21 cellular contexts compared by ENCODE assay signal in the genomic region with DNA sequence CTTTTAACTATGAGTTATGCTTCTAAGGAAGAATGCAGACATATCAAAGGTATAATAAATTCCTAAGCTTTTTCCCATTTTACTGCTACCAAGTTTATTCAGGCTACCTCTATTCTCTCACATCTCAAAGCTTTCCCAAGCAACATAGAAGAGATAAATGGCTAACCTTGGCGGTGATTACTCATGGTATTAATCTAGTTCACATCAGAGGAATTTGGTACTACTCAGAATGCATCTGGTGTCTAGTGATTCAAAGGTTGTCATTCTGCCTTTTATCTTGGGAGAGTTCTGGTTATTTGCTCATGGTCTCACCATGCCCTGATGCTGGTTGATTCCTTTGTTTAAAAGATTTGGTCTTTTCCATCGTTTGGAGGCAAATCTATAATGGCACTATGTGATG.
DNase-seq lines count a peak whose midpoint lies in the region; FAIRE-seq and TF ChIP-seq lines count a peak whose summit lies in the region.
"Had no signal": no experiment of that assay in that cellular context is flagged by ENCODE, and none has a peak within 500 bp of the region (broad histone marks: within the 10 kb centered on the region; RNA-seq: fewer than 3 reads in every experiment).

No MANE protein-coding gene starts in this region.

- no peaks in the 10 kb centered on the region for H3K79me2 ChIP-seq in astrocyte (ENCODE audit: insufficient read depth, low read length)
- no peaks in the 10 kb centered on the region for H3K79me2 ChIP-seq in keratinocyte (ENCODE audit: control insufficient read depth, insufficient read depth, low read length)
- no peaks in the 10 kb centered on the region for H3K79me2 ChIP-seq in trophoblast cell (ENCODE audit: control insufficient read depth, insufficient read depth, low read length, poor library complexity)

- H3K4me1 ChIP-seq in astrocyte (ENCODE audit: insufficient read depth, low read length) (peaks cover 23% of the 10 kb centered on the region), keratinocyte (ENCODE audit: control insufficient read depth, extremely low read depth, insufficient read depth, low read length) (peaks cover 7% of the 10 kb centered on the region), trophoblast cell (ENCODE audit: control insufficient read depth in 1 of 2, insufficient read depth in 2 of 2, low read length in 2 of 2) (no peaks in the 10 kb centered on the region)
- H3K4me1 ChIP-seq in CD4-positive, alpha-beta memory T cell (ENCODE audit: insufficient read depth, low read length) = no peaks in the 10 kb centered on the region

- no CpG with 5 or more reads among the region's 2 CpGs for WGBS in trophoblast cell (ENCODE audit: extremely low coverage, insufficient coverage, insufficient read length)

- H3K9me3 ChIP-seq in astrocyte (ENCODE audit: insufficient read depth, low read depth, low read length) (no peaks in the 10 kb centered on the region), keratinocyte (ENCODE audit: control insufficient read depth, low read depth, low read length) (no peaks in the 10 kb centered on the region), trophoblast cell (ENCODE audit: insufficient read depth, low read depth, low read length) (no peaks in the 10 kb centered on the region)
- no peaks in the 10 kb centered on the region for H3K9me3 ChIP-seq in CD4-positive, alpha-beta memory T cell (ENCODE audit: control insufficient read depth in 1 of 2, low read length in 2 of 2)

- no peak overlapping the region for H4K12ac ChIP-seq in trophoblast cell (ENCODE audit: low read depth, low read length)

- TF ChIP-seq CTCF in astrocyte (IDR thresholded peaks at IDR 0.05; ENCODE audit: insufficient read depth, low read depth, low read length) (no peak), keratinocyte (optimal IDR thresholded peaks at IDR 0.05 in 1 of 3, IDR thresholded peaks at IDR 0.05 in 1 of 3, conservative IDR thresholded peaks at IDR 0.05 in 1 of 3; ENCODE audit: extremely low read depth in 1 of 3, insufficient read depth in 2 of 3, low read length in 3 of 3) (no peak)

- H3K27ac ChIP-seq in astrocyte (ENCODE audit: low read depth, low read length) = peak overlapping the region; percentile 81
- no peak overlapping the region for H3K27ac ChIP-seq in keratinocyte (ENCODE audit: control insufficient read depth, insufficient read depth, low read length)
- no peak overlapping the region for H3K27ac ChIP-seq in trophoblast cell (ENCODE audit: low read depth, low read length)
- H3K27ac ChIP-seq in CD4-positive, alpha-beta memory T cell (ENCODE audit: low read depth, low read length) = no peak overlapping the region
- H3K27ac ChIP-seq: C4-2B, HL-60 had no signal

- no peak overlapping the region for H3K14ac ChIP-seq in trophoblast cell (ENCODE audit: low read length)

- POLR2A ChIA-PET in CD4-positive, alpha-beta memory T cell (lab: Charles Lee; ENCODE audit: partially characterized antibody) = no interaction called here

- DNase-seq in HS-27A (ENCODE audit: low read depth) (peak; percentile 58), astrocyte (ENCODE audit: low read depth) (peak; percentile 30), keratinocyte (ENCODE audit: low read depth, low spot score) (no peak), trophoblast cell (peak; percentile 3 to 39), ACHN (no peak)
- no peak for DNase-seq in CD4-positive, alpha-beta memory T cell
- no peak for DNase-seq in central memory CD4-positive, alpha-beta T cell
- DNase-seq: AML-193; CD4-positive, alpha-beta T cell; DMS153; DMS79; GDM1; HCEC 1CT had no signal

- no peaks in the 10 kb centered on the region for H3K36me3 Mint-ChIP-seq in astrocyte (ENCODE audit: low read depth, unreplicated experiment)
- no peaks in the 10 kb centered on the region for H3K36me3 Mint-ChIP-seq in CD4-positive, alpha-beta memory T cell

- no peak overlapping the region for H3K27ac Mint-ChIP-seq in astrocyte (ENCODE audit: unreplicated experiment)
- H3K27ac Mint-ChIP-seq in CD4-positive, alpha-beta memory T cell = no peak overlapping the region
- H3K27ac Mint-ChIP-seq: CD4-positive, alpha-beta T cell; GM23338 had no signal

- H3K23ac ChIP-seq in trophoblast cell (ENCODE audit: low read length) = no peak overlapping the region

- dilution Hi-C loops in keratinocyte (cut with MboI; ENCODE audit: extremely low pct_ligation_motif_present, low sequenced_read_pairs) = no loop called here

- H2BK5ac ChIP-seq in trophoblast cell (ENCODE audit: low read depth, low read length, poor library complexity) = no peak overlapping the region

- H3K27me3 Mint-ChIP-seq in astrocyte (ENCODE audit: low read depth, unreplicated experiment) = no peaks in the 10 kb centered on the region
- no peaks in the 10 kb centered on the region for H3K27me3 Mint-ChIP-seq in CD4-positive, alpha-beta memory T cell
- H3K27me3 Mint-ChIP-seq: CD4-positive, alpha-beta T cell had no signal

- no peak overlapping the region for H3K18ac ChIP-seq in trophoblast cell (ENCODE audit: low read length)

- H3K27me3 ChIP-seq in astrocyte (ENCODE audit: insufficient read depth, low read length) (no peaks in the 10 kb centered on the region), keratinocyte (ENCODE audit: control insufficient read depth, extremely low read depth, insufficient read depth, low read length) (no peaks in the 10 kb centered on the region), trophoblast cell (ENCODE audit: insufficient read depth, low read length) (no peaks in the 10 kb centered on the region)
- no peaks in the 10 kb centered on the region for H3K27me3 ChIP-seq in CD4-positive, alpha-beta memory T cell (ENCODE audit: insufficient read depth, low read length)

- H3K9ac ChIP-seq in astrocyte (ENCODE audit: low read length) = peak overlapping the region; percentile 59
- H3K9ac ChIP-seq in keratinocyte (ENCODE audit: control insufficient read depth, extremely low read depth, insufficient read depth, low read length) = no peak overlapping the region
- H3K9ac ChIP-seq in trophoblast cell (ENCODE audit: low read length) = no peak overlapping the region

- FAIRE-seq in astrocyte (lab: Jason Lieb, UNC) (no peak), keratinocyte (lab: Jason Lieb, UNC) (peak; percentile 56)
- FAIRE-seq: GM12892, GM18507, H54, HepG2, HTR-8/SVneo had no signal

- intact Hi-C loops in CD4-positive, alpha-beta memory T cell (cut with micrococcal nuclease) = no loop called here

- H3K4ac ChIP-seq in trophoblast cell (ENCODE audit: low read depth, low read length) = no peak overlapping the region

- H3K36me3 ChIP-seq in astrocyte (ENCODE audit: insufficient read depth, low read length) = no peaks in the 10 kb centered on the region
- H3K36me3 ChIP-seq in keratinocyte (ENCODE audit: control insufficient read depth in 2 of 2, extremely low read depth in 1 of 2, insufficient read depth in 2 of 2, low read length in 2 of 2) = no peaks in the 10 kb centered on the region
- no peaks in the 10 kb centered on the region for H3K36me3 ChIP-seq in trophoblast cell (ENCODE audit: control insufficient read depth in 1 of 2, insufficient read depth in 2 of 2, low read length in 2 of 2)
- H3K36me3 ChIP-seq in CD4-positive, alpha-beta memory T cell (ENCODE audit: insufficient read depth, low read length) = no peaks in the 10 kb centered on the region

- in situ Hi-C loops in ACHN (cut with HindIII; ENCODE audit: low pct_ligation_motif_present, low pct_unique_long_range_greater_than_20kb, low sequenced_read_pairs) = no loop called here

- no peak overlapping the region for H4K8ac ChIP-seq in trophoblast cell (ENCODE audit: low read depth, low read length)

- CTCF ChIA-PET in CD4-positive, alpha-beta memory T cell (lab: Charles Lee; ENCODE audit: partially characterized antibody) = no interaction called here

- H3K4me2 ChIP-seq in astrocyte (ENCODE audit: low read length) = peak overlapping the region; percentile 4
- no peak overlapping the region for H3K4me2 ChIP-seq in keratinocyte (ENCODE audit: control insufficient read depth, extremely low read depth, insufficient read depth, low read depth, low read length)
- H3K4me2 ChIP-seq in trophoblast cell (ENCODE audit: low read length) = no peak overlapping the region
- H3K4me2 ChIP-seq: GM23338 had no signal

- no peak overlapping the region for H3K4me3 Mint-ChIP-seq in astrocyte (ENCODE audit: unreplicated experiment)
- no peak overlapping the region for H3K4me3 Mint-ChIP-seq in CD4-positive, alpha-beta memory T cell
- H3K4me3 Mint-ChIP-seq: CD4-positive, alpha-beta T cell; GM23338 had no signal

- H3K9me1 ChIP-seq in keratinocyte (ENCODE audit: control insufficient read depth, extremely low read depth, insufficient read depth, low read length) = no peaks in the 10 kb centered on the region

- H3K9me3 Mint-ChIP-seq in astrocyte (ENCODE audit: unreplicated experiment) = no peaks in the 10 kb centered on the region
- peaks cover 2 to 25% (median 6%) of the 10 kb centered on the region in 8 donors for H3K9me3 Mint-ChIP-seq in CD4-positive, alpha-beta memory T cell
- H3K9me3 Mint-ChIP-seq: GM23338 had no signal

- no peak overlapping the region for H2BK120ac ChIP-seq in trophoblast cell (ENCODE audit: insufficient read depth, low read length, poor library complexity)

- H3K4me3 ChIP-seq in astrocyte (ENCODE audit: insufficient read depth, low read depth, low read length) (no peak overlapping the region), keratinocyte (ENCODE audit: control insufficient read depth in 2 of 3, extremely low read depth in 1 of 3, insufficient read depth in 2 of 3, low read depth in 1 of 3, low read length in 3 of 3) (no peak overlapping the region), trophoblast cell (ENCODE audit: low read depth, low read length) (no peak overlapping the region)
- no peak overlapping the region for H3K4me3 ChIP-seq in CD4-positive, alpha-beta memory T cell (ENCODE audit: low read length in 2 of 2)
- H3K4me3 ChIP-seq: GM23338 had no signal

- H4K20me1 ChIP-seq in astrocyte (ENCODE audit: insufficient read depth, low read length) = no peaks in the 10 kb centered on the region
- no peaks in the 10 kb centered on the region for H4K20me1 ChIP-seq in keratinocyte (ENCODE audit: control insufficient read depth, extremely low read depth, insufficient read depth, low read length)

- H2AFZ ChIP-seq in astrocyte (ENCODE audit: low read depth, low read length) = no peak overlapping the region
- no peak overlapping the region for H2AFZ ChIP-seq in keratinocyte (ENCODE audit: control insufficient read depth, low read length)
- H2AFZ ChIP-seq in trophoblast cell (ENCODE audit: insufficient read depth, low read length, poor library complexity) = no peak overlapping the region
- H2AFZ ChIP-seq: GM23338 had no signal

- H4K91ac ChIP-seq in trophoblast cell (ENCODE audit: low read depth, low read length) = no peak overlapping the region

- H2AK5ac ChIP-seq in trophoblast cell (ENCODE audit: low read length) = no peak overlapping the region

- H3K79me1 ChIP-seq in trophoblast cell (ENCODE audit: low read length) = no peaks in the 10 kb centered on the region

- no peak overlapping the region for H2BK12ac ChIP-seq in trophoblast cell (ENCODE audit: low read length)

- peaks cover 6% of the 10 kb centered on the region for H3K4me1 Mint-ChIP-seq in astrocyte (ENCODE audit: low read depth, unreplicated experiment)
- H3K4me1 Mint-ChIP-seq in CD4-positive, alpha-beta memory T cell = no peaks in the 10 kb centered on the region
- H3K4me1 Mint-ChIP-seq: GM23338 had no signal

Comparison
In these comparisons a context has a peak if more than half of its experiments do, and no peak if none do; other contexts are left out.
1. DNase-seq: peak in HS-27A (single experiment), astrocyte (single experiment) and trophoblast cell (2 of 2); none in keratinocyte (single experiment), CD4-positive, alpha-beta memory T cell (0 of 5), central memory CD4-positive, alpha-beta T cell (single experiment) and ACHN (single experiment).